19 cellular contexts compared by ENCODE assay signal in the genomic region with DNA sequence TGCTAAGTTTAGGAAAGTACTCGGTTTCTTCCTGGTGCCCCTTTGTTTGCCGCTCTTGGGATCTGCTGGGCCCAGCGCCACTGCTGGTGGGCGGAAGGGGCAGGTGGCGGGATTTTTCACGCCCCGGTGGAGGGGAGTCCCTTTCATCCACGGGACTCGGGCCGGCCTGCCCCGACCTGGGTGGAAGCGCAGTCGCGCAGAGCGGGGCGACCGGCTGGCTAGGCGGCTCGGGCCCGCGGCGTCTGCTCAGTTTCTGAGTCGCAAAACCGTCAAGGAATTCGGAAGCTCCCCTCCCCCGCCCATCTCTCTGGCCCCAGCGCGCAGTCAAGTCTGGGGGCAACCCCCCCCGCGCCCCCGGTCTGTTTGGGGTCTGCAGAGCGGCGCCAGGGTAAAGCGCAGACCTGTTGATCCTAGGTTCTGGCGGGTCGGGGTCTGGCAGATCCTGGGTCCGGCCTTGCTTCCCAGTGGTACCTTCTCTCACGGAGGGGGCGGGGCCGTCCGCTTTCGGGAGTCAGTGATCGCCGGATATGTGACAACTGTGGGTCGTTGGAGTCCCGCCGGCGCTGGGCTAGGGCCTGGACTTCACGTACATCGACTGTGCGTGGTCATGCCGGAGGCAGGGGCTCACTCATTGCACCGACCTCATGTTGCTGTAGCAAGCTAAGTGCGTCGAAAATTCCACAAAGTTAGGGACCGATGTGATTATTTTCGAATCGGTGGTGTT. TPM values are rescaled to one million over a fixed set of nuclear protein-coding genes. Genes with fewer than 3 reads are reported as not detected.
DNase-seq lines count a peak whose midpoint lies in the region; ATAC-seq and TF ChIP-seq lines count a peak whose summit lies in the region.
"Had no signal": no experiment of that assay in that cellular context is flagged by ENCODE, and none has a peak within 500 bp of the region (broad histone marks: within the 10 kb centered on the region; RNA-seq: fewer than 3 reads in every experiment).

A gene with protein sequence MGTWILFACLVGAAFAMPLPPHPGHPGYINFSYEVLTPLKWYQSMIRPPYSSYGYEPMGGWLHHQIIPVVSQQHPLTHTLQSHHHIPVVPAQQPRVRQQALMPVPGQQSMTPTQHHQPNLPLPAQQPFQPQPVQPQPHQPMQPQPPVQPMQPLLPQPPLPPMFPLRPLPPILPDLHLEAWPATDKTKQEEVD (minus strand): TSS at position 481 of the 724 bp plus-strand sequence. CDS start 39,144 bp downstream, outside the sequence.

- H3K4me1 ChIP-seq in heart right ventricle (no peaks in the 10 kb centered on the region), liver (ENCODE audit: control insufficient read depth in 4 of 4, insufficient read depth in 4 of 4, low read length in 3 of 4) (peaks cover 0 to 2% (median 0%) of the 10 kb centered on the region in 4 donors), tibial artery (peaks cover 0 to 8% (median 3%) of the 10 kb centered on the region in 4 donors)
- H3K4me1 ChIP-seq: right lobe of liver, upper lobe of left lung had no signal

- TF ChIP-seq RAD21 in liver (IDR thresholded peaks at IDR 0.05) = no peak

- peak within 1 kb of the TSS in 6 of 10 donors; percentile 14 to 38 (median 30) for H3K4me3 ChIP-seq in heart right ventricle
- peak within 1 kb of the TSS in 2 of 3 donors; percentile 35 to 71 for H3K4me3 ChIP-seq in liver (ENCODE audit: low read depth in 1 of 3, low read length in 3 of 3)
- peak within 1 kb of the TSS; percentile 43 to 49 for H3K4me3 ChIP-seq in tibial artery
- H3K4me3 ChIP-seq: right lobe of liver, SK-N-MC had no signal

- no peaks in the 10 kb centered on the region for H3K9me3 Mint-ChIP-seq in effector memory CD8-positive, alpha-beta T cell
- H3K9me3 Mint-ChIP-seq: memory B cell had no signal

- H3K9me3 ChIP-seq in heart right ventricle = no peaks in the 10 kb centered on the region
- no peaks in the 10 kb centered on the region for H3K9me3 ChIP-seq in liver (ENCODE audit: control insufficient read depth in 4 of 4, low read length in 3 of 4)
- H3K9me3 ChIP-seq in tibial artery = no peaks in the 10 kb centered on the region
- H3K9me3 ChIP-seq: neutrophil, right lobe of liver, upper lobe of left lung had no signal

- TF ChIP-seq POLR2A in erythroblast (IDR thresholded peaks at IDR 0.05; ENCODE audit: low read length) = no peak

- peak within 1 kb of the TSS; percentile 45 to 67 for H3K4me3 Mint-ChIP-seq in effector memory CD8-positive, alpha-beta T cell
- H3K4me3 Mint-ChIP-seq: memory B cell had no signal

- peaks cover 6 to 15% of the 10 kb centered on the region in 2 donors for H3K4me1 Mint-ChIP-seq in effector memory CD8-positive, alpha-beta T cell (ENCODE audit: low read depth in 2 of 2)
- H3K4me1 Mint-ChIP-seq: memory B cell had no signal

- H3K36me3 ChIP-seq in heart right ventricle (no peaks in the 10 kb centered on the region), liver (ENCODE audit: control insufficient read depth in 4 of 4, insufficient read depth in 3 of 4, low read depth in 1 of 4, low read length in 3 of 4) (no peaks in the 10 kb centered on the region), tibial artery (no peaks in the 10 kb centered on the region)
- H3K36me3 ChIP-seq: neutrophil, right lobe of liver, upper lobe of left lung had no signal

- H3K27ac Mint-ChIP-seq in effector memory CD8-positive, alpha-beta T cell = no peak within 1 kb of the TSS
- H3K27ac Mint-ChIP-seq: memory B cell had no signal

- DNase-seq in heart right ventricle (no peak), Right ventricle myocardium superior (no peak), tibial artery (no peak), SIG-M5 treated with dmso at 0.1 percent for 504 hours (lab: John Stamatoyannopoulos, UW; ENCODE audit: unreplicated experiment) (no peak), erythroblast (lab: John Stamatoyannopoulos, UW) (no peak), AG08396 (ENCODE audit: low spot score) (no peak)
- no peak for DNase-seq in effector memory CD8-positive, alpha-beta T cell
- DNase-seq: activated effector memory CD4-positive, alpha-beta T cell treated with Interleukin-2 at 50 U/mL for 16 hours; NCI-H1694 treated with DMSO at 0.1 percent for 48 hours; stimulated activated CD4-positive, alpha-beta T cell treated with anti-CD3 and anti-CD28 coated beads, Interleukin-2, amount 100 ng/mL, for 48 hours had no signal

- ATAC-seq in heart right ventricle = no peak
- ATAC-seq in Right ventricle myocardium superior (ENCODE audit: poor library complexity) = no peak
- ATAC-seq in effector memory CD8-positive, alpha-beta T cell (replicated peaks) = no peak

- H3K27me3 Mint-ChIP-seq in effector memory CD8-positive, alpha-beta T cell = peaks cover 33 to 53% of the 10 kb centered on the region in 2 donors

- intact Hi-C loops in heart right ventricle (cut with DNase I) (no loop called here), Right ventricle myocardium superior (cut with DNase I) (no loop called here), tibial artery (cut with DNase I; ENCODE audit: low total_unique reads) (no loop called here)

- no peaks in the 10 kb centered on the region for H3K36me3 Mint-ChIP-seq in effector memory CD8-positive, alpha-beta T cell (ENCODE audit: insufficient read depth)
- H3K36me3 Mint-ChIP-seq: memory B cell had no signal

- TF ChIP-seq CTCF in heart right ventricle (IDR thresholded peaks at IDR 0.05) (no peak), liver (IDR thresholded peaks at IDR 0.05; ENCODE audit: low read depth, low read length, missing input control) (no peak), tibial artery (IDR thresholded peaks at IDR 0.05) (no peak)

- 4 to 9% methylated on average over 35 to 58 of the region's 58 CpGs for whole genome bisulfite sequencing in heart right ventricle, 2 donors
- WGBS in liver = 7% methylated on average over 58 of the region's 58 CpGs

- H3K27me3 ChIP-seq in heart right ventricle (peaks cover 0 to 32% (median 16%) of the 10 kb centered on the region in 7 donors), liver (ENCODE audit: control insufficient read depth in 4 of 4, insufficient read depth in 4 of 4, low read length in 3 of 4) (no peaks in the 10 kb centered on the region), tibial artery (peaks cover 0 to 7% of the 10 kb centered on the region in 2 donors)
- H3K27me3 ChIP-seq: right lobe of liver, upper lobe of left lung had no signal

- no peak within 1 kb of the TSS for H3K27ac ChIP-seq in heart right ventricle
- H3K27ac ChIP-seq in liver (ENCODE audit: low read depth in 1 of 2, low read length in 2 of 2) = no peak within 1 kb of the TSS
- no peak within 1 kb of the TSS for H3K27ac ChIP-seq in tibial artery
- H3K27ac ChIP-seq: neutrophil, right lobe of liver, SK-N-MC had no signal

- H3K9ac ChIP-seq in liver (ENCODE audit: low read depth in 1 of 2, low read length in 2 of 2) = no peak within 1 kb of the TSS

TF ChIP-seq in liver, 16 proteins besides CTCF, POLR2A, EP300 and RAD21 (continues in another document):
- TF ChIP-seq SP1 (IDR thresholded peaks at IDR 0.05) (no peak), FOXA2 (IDR thresholded peaks at IDR 0.05) (no peak), RXRA (IDR thresholded peaks at IDR 0.05) (no peak), TAF1 (conservative IDR thresholded peaks at IDR 0.05) (no peak)
- TF ChIP-seq, protein P1, sequence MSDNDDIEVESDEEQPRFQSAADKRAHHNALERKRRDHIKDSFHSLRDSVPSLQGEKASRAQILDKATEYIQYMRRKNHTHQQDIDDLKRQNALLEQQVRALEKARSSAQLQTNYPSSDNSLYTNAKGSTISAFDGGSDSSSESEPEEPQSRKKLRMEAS (IDR thresholded peaks at IDR 0.05) = no peak
- TF ChIP-seq, protein P2, sequence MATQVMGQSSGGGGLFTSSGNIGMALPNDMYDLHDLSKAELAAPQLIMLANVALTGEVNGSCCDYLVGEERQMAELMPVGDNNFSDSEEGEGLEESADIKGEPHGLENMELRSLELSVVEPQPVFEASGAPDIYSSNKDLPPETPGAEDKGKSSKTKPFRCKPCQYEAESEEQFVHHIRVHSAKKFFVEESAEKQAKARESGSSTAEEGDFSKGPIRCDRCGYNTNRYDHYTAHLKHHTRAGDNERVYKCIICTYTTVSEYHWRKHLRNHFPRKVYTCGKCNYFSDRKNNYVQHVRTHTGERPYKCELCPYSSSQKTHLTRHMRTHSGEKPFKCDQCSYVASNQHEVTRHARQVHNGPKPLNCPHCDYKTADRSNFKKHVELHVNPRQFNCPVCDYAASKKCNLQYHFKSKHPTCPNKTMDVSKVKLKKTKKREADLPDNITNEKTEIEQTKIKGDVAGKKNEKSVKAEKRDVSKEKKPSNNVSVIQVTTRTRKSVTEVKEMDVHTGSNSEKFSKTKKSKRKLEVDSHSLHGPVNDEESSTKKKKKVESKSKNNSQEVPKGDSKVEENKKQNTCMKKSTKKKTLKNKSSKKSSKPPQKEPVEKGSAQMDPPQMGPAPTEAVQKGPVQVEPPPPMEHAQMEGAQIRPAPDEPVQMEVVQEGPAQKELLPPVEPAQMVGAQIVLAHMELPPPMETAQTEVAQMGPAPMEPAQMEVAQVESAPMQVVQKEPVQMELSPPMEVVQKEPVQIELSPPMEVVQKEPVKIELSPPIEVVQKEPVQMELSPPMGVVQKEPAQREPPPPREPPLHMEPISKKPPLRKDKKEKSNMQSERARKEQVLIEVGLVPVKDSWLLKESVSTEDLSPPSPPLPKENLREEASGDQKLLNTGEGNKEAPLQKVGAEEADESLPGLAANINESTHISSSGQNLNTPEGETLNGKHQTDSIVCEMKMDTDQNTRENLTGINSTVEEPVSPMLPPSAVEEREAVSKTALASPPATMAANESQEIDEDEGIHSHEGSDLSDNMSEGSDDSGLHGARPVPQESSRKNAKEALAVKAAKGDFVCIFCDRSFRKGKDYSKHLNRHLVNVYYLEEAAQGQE (IDR thresholded peaks at IDR 0.05) = no peak
- TF ChIP-seq, protein P3, sequence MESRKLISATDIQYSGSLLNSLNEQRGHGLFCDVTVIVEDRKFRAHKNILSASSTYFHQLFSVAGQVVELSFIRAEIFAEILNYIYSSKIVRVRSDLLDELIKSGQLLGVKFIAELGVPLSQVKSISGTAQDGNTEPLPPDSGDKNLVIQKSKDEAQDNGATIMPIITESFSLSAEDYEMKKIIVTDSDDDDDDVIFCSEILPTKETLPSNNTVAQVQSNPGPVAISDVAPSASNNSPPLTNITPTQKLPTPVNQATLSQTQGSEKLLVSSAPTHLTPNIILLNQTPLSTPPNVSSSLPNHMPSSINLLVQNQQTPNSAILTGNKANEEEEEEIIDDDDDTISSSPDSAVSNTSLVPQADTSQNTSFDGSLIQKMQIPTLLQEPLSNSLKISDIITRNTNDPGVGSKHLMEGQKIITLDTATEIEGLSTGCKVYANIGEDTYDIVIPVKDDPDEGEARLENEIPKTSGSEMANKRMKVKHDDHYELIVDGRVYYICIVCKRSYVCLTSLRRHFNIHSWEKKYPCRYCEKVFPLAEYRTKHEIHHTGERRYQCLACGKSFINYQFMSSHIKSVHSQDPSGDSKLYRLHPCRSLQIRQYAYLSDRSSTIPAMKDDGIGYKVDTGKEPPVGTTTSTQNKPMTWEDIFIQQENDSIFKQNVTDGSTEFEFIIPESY (IDR thresholded peaks at IDR 0.05) = no peak

RNA-seq across cellular contexts. Expression of the gene that starts here (rescaled TPM):
- total RNA-seq in heart right ventricle (not detected), Right ventricle myocardium superior (not detected), liver (not detected)
- polyA plus RNA-seq in heart right ventricle (not detected), liver (not detected)
- total RNA-seq: dermis microvascular lymphatic vessel endothelial cell, H4, NCI-H460, right lobe of liver, upper lobe of left lung had no signal
